ENCODE assay signal across 22 cellular contexts in the genomic region with DNA sequence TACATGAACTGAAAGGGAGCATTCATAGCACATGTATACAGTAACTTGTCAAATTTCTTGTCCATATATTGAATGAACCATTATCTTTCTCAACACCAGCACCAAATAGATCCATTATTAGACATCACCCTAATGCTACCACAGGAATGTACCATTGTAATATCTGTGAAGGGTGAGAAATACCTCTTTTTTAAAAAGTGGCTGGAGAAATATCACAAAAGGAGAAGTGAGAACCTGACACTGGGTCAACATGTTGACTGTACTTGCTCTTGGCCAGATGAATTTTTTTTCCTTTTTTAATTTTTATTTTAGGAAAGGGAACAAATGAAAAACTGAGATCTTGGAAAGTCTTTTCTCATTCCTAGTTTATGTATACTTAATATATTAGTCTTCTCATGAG.
DNase-seq lines count a peak whose midpoint lies in the region; ATAC-seq and TF ChIP-seq lines count a peak whose summit lies in the region.
"Had no signal": no experiment of that assay in that cellular context is flagged by ENCODE, and none has a peak within 500 bp of the region (broad histone marks: within the 10 kb centered on the region; RNA-seq: fewer than 3 reads in every experiment).

No MANE protein-coding gene starts in this region.

- POLR2A ChIA-PET in MCF 10A (lab: Yijun Ruan, JAX), result no interaction called here

- intact Hi-C loops in MCF 10A (cut with micrococcal nuclease), result no loop called here
- intact Hi-C loops in CD14-positive monocyte (cut with micrococcal nuclease), result no loop called here

- ATAC-seq in HG02798 (IDR thresholded peaks at IDR 0.05; ENCODE audit: poor library complexity, unreplicated experiment) (peak; percentile 53), HG03520 (IDR thresholded peaks at IDR 0.05; ENCODE audit: unreplicated experiment) (peak; percentile 72)
- ATAC-seq: HepG2, left lung, pancreas had no signal

- no TSS peak for BruUV-seq in MCF 10A (replicated peaks; lab: Mats Ljungman, UMichigan)

- CTCF ChIA-PET in MCF 10A (lab: Yijun Ruan, JAX), result no interaction called here

- no peak overlapping the region for H3K4me3 Mint-ChIP-seq in MCF 10A (ENCODE audit: unreplicated experiment)
- no peak overlapping the region for H3K4me3 Mint-ChIP-seq in CD14-positive monocyte

- H3K9me3 Mint-ChIP-seq in MCF 10A (ENCODE audit: unreplicated experiment) (no peaks in the 10 kb centered on the region), CD14-positive monocyte (peaks cover 0 to 7% (median 2%) of the 10 kb centered on the region in 7 donors)

- DNase-seq in SIG-M5 treated with dmso at 0.1 percent for 504 hours (lab: John Stamatoyannopoulos, UW; ENCODE audit: unreplicated experiment) (peak; percentile 20), SIG-M5 (lab: John Stamatoyannopoulos, UW) (no peak), MCF 10A (ENCODE audit: unreplicated experiment) (no peak), T1000 (lab: John Stamatoyannopoulos, UW) (no peak), GOT3 (lab: John Stamatoyannopoulos, UW) (no peak), CD14-positive monocyte (ENCODE audit: low spot score) (no peak)
- DNase-seq: activated CD4-positive, CD25-positive, alpha-beta regulatory T cell; activated effector memory CD4-positive, alpha-beta T cell treated with Interleukin-2 at 50 U/mL for 16 hours; anterior cingulate cortex; C1 segment of cervical spinal cord; DMS53; foreskin fibroblast; MG63; NCI-H2081; NCI-H82; pancreas; T-helper 1 cell; thyroid gland had no signal

- H3K27me3 Mint-ChIP-seq in MCF 10A (ENCODE audit: insufficient read depth, unreplicated experiment) (no peaks in the 10 kb centered on the region), CD14-positive monocyte (ENCODE audit: low read depth in 3 of 3) (no peaks in the 10 kb centered on the region)

- no peaks in the 10 kb centered on the region for H3K36me3 Mint-ChIP-seq in MCF 10A (ENCODE audit: insufficient read depth, unreplicated experiment)
- no peaks in the 10 kb centered on the region for H3K36me3 Mint-ChIP-seq in CD14-positive monocyte

- H3K4me1 Mint-ChIP-seq in MCF 10A (ENCODE audit: insufficient read depth, unreplicated experiment), result no peaks in the 10 kb centered on the region
- H3K4me1 Mint-ChIP-seq in CD14-positive monocyte, result peaks cover 8% of the 10 kb centered on the region

- H3K27ac Mint-ChIP-seq in MCF 10A (ENCODE audit: low read depth, unreplicated experiment) (no peak overlapping the region), CD14-positive monocyte (no peak overlapping the region)

- no peak for TF ChIP-seq CTCF in MCF 10A (IDR thresholded peaks at IDR 0.05; ENCODE audit: unreplicated experiment)
- TF ChIP-seq CTCF in CD14-positive monocyte (IDR thresholded peaks at IDR 0.05), result no peak
